ENCODE assay signal across 8 cellular contexts in the genomic region with DNA sequence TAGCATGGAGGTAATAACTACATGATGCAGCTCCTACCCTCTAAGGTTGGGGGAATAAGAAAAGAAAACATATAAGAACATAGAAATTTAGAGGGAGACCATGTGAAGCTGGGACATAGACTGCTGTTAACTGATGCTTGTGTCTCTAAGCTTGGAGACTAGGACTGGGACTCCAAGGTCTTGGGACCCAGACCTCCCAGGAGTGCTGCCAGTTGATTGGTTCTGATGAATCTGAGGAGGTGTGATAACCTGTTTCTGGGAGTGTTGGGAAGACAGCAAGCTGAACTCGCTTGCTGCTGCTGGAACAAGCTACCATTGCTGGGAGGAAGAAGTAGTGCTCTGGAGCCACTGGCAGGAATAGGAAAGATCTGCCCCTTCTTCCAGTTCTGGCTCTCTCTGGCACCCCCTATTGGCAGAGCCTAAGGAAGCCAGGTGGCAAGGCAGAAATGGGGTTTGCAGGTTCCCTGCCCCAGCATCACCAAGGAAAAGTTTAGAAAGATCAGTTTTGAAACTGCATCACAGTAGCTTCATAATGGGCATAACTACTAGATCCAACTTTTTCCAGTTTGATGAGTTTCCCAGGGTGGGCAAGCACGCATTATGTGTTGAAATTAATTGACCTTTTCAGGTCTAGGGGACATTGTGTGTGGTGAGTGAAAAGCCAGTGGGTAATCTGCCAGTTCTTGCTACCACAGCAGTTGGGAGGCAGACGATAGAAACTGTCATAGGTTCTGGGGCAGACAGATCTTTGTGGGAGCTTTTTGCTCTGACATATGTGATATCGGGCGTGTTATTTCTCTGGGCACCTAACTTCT.
DNase-seq lines count a peak whose midpoint lies in the region; FAIRE-seq lines count a peak whose summit lies in the region.

No MANE protein-coding gene starts in this region.

- no peak for FAIRE-seq in urothelium cell line (lab: Jason Lieb, UNC)

- peak; percentile 30 for DNase-seq in NOMO-1 treated with DMSO at 0.1 percent for 48 hours (lab: John Stamatoyannopoulos, UW; ENCODE audit: unreplicated experiment)
- DNase-seq in NOMO-1 treated with dmso at 0.1 percent for 144 hours (lab: John Stamatoyannopoulos, UW; ENCODE audit: unreplicated experiment), result no peak
- peak; percentile 6 for DNase-seq in NCI-H1105 treated with DMSO at 0.1 percent for 48 hours (lab: John Stamatoyannopoulos, UW)
- DNase-seq in activated CD8-positive, alpha-beta memory T cell treated with anti-CD3 and anti-CD28 coated beads, Interleukin-2, amount 50 U/mL, for 48 hours, result peak; percentile 59
- peak; percentile 37 for DNase-seq in kidney tubule cell (ENCODE audit: low spot score)
- peak; percentile 5 for DNase-seq in urothelium cell line (ENCODE audit: low spot score)
- DNase-seq in effector CD4-positive, alpha-beta T cell, result no peak
- no peak for DNase-seq in mesenteric fat pad (ENCODE audit: low spot score)

Comparison
In these comparisons a context has a peak if more than half of its experiments do, and no peak if none do; other contexts are left out.
1. DNase-seq: peak in NOMO-1 treated with DMSO at 0.1 percent for 48 hours (single experiment), NCI-H1105 treated with DMSO at 0.1 percent for 48 hours (single experiment), activated CD8-positive, alpha-beta memory T cell treated with anti-CD3 and anti-CD28 coated beads, Interleukin-2, amount 50 U/mL, for 48 hours (single experiment), kidney tubule cell (single experiment) and urothelium cell line (single experiment); none in NOMO-1 treated with dmso at 0.1 percent for 144 hours (single experiment), effector CD4-positive, alpha-beta T cell (single experiment) and mesenteric fat pad (single experiment).